In genomic region chr5:65062684-65063083, GRCh38 we compare ENCODE assay signal across 10 cellular contexts.
DNase-seq lines count a peak whose midpoint lies in the region; ATAC-seq and TF ChIP-seq lines count a peak whose summit lies in the region.
"Had no signal": no experiment of that assay in that cellular context is flagged by ENCODE, and none has a peak within 500 bp of the region (broad histone marks: within the 10 kb centered on the region; RNA-seq: fewer than 3 reads in every experiment).

No MANE protein-coding gene starts in this region.

- H3K27me3 ChIP-seq in colonic mucosa = no peaks in the 10 kb centered on the region

- H3K9ac ChIP-seq in colonic mucosa (ENCODE audit: low read depth in 2 of 2, low read length in 2 of 2) = no peak overlapping the region

- no peak for TF ChIP-seq POLR2A in NB4 (IDR thresholded peaks at IDR 0.05; ENCODE audit: extremely low read depth, insufficient read length)

- H3K4me3 ChIP-seq in NB4 (ENCODE audit: low read depth, low read length) (no peak overlapping the region), colonic mucosa (no peak overlapping the region)

- H3K4me1 ChIP-seq in colonic mucosa = no peaks in the 10 kb centered on the region

- H3K27ac ChIP-seq in colonic mucosa = no peak overlapping the region

- no peak for TF ChIP-seq CTCF in NB4 (IDR thresholded peaks at IDR 0.05; ENCODE audit: low read depth, low read length)
- no peak for TF ChIP-seq CTCF in colonic mucosa (IDR thresholded peaks at IDR 0.05)

- peak; percentile 64 for DNase-seq in AG08396 (ENCODE audit: low spot score)
- DNase-seq in NB4 (ENCODE audit: low read depth) = peak; percentile 20
- peak; percentile 25 for DNase-seq in colonic mucosa
- peak; percentile 26 for DNase-seq in mucosa of gallbladder (ENCODE audit: low spot score)
- no peak for DNase-seq in activated CD4-positive, CD25-positive, alpha-beta regulatory T cell (lab: John Stamatoyannopoulos, UW)
- DNase-seq: NCI-H2029 treated with DMSO at 0.1 percent for 48 hours; stimulated activated CD4-positive, alpha-beta T cell treated with anti-CD3 and anti-CD28 coated beads, Interleukin-4, amount 100 ng/mL, for 4 hours had no signal

- intact Hi-C loops in colonic mucosa (cut with DNase I) = no loop called here

- H3K9me3 ChIP-seq in colonic mucosa = no peaks in the 10 kb centered on the region

- ATAC-seq in HG02763 (IDR thresholded peaks at IDR 0.05; ENCODE audit: unreplicated experiment) (no peak), HG03565 (IDR thresholded peaks at IDR 0.05; ENCODE audit: unreplicated experiment) (no peak), HG02642 (IDR thresholded peaks at IDR 0.05; ENCODE audit: poor library complexity, unreplicated experiment) (no peak)

- H3K36me3 ChIP-seq in colonic mucosa = no peaks in the 10 kb centered on the region

Comparison
In these comparisons a context has a peak if more than half of its experiments do, and no peak if none do; other contexts are left out.
1. DNase-seq: peak in AG08396 (single experiment), NB4 (single experiment), colonic mucosa (single experiment) and mucosa of gallbladder (single experiment); none in activated CD4-positive, CD25-positive, alpha-beta regulatory T cell (0 of 4).